7 cellular contexts compared by ENCODE assay signal in the genomic region with DNA sequence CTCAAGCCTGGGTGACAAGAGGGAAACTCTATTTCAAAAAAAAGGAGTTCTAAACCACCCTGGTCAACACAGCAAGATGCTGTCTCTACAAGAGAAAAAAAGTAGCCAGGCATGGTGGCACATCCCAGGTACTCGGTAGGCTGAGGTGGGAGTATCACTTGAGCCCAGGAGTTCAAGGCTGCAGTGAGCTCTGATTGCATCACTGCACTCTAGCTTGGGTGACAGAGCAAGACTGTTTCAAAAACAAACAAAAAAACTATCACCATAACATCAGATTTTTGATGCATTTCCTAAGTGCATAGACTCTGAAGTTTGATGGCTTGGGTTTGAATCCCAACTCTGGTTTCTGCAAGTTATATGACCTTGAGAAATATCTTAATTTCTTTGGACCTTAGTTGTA.
"Had no signal": no experiment of that assay in that cellular context is flagged by ENCODE, and none has a peak within 500 bp of the region (broad histone marks: within the 10 kb centered on the region; RNA-seq: fewer than 3 reads in every experiment).

No MANE protein-coding gene starts in this region.

- H3K4me3 ChIP-seq: GM23338, K562 had no signal

- H3K9me3 Mint-ChIP-seq: GM23338, H9 had no signal

- H3K4me1 Mint-ChIP-seq: GM23338, H9 had no signal

- H3K4me3 Mint-ChIP-seq: GM23338, H9 had no signal

- H3K27ac Mint-ChIP-seq: GM23338, H9 had no signal

- H2AFZ ChIP-seq: GM23338 had no signal

- DNase-seq: H9, HCEC 1CT had no signal

- ATAC-seq: GM23338, K562 had no signal

- FAIRE-seq: H1, H54, HTR-8/SVneo, K562 had no signal

- H3K4me2 ChIP-seq: GM23338 had no signal
